ENCODE assay signal across 18 cellular contexts in genomic region chr11:44738791-44739190, GRCh38. TPM values are rescaled to one million over a fixed set of nuclear protein-coding genes. Genes with fewer than 3 reads are reported as not detected.
DNase-seq lines count a peak whose midpoint lies in the region; ATAC-seq, FAIRE-seq and TF ChIP-seq lines count a peak whose summit lies in the region.
"Had no signal": no experiment of that assay in that cellular context is flagged by ENCODE, and none has a peak within 500 bp of the region (broad histone marks: within the 10 kb centered on the region; RNA-seq: fewer than 3 reads in every experiment).

No MANE protein-coding gene starts in this region.

- no peak overlapping the region for H4K5ac ChIP-seq in H1 (ENCODE audit: insufficient read length, low read depth, low read length)

- no peaks in the 10 kb centered on the region for H3K23me2 ChIP-seq in H1 (ENCODE audit: low read depth, low read length)

- H3K23ac ChIP-seq in H1 (ENCODE audit: insufficient read length) = no peak overlapping the region

- H3K27me3 Mint-ChIP-seq in activated CD4-positive, alpha-beta T cell treated with anti-CD3 and anti-CD28 coated beads, Interleukin-2, amount 10 ng/mL, durations not matched to agents 24 days and 14 days = no peaks in the 10 kb centered on the region
- H3K27me3 Mint-ChIP-seq: CD4-positive, alpha-beta T cell had no signal

- H3K4me2 ChIP-seq in H1 (ENCODE audit: insufficient read depth in 1 of 2, low read depth in 2 of 2, low read length in 2 of 2) = no peak overlapping the region
- H3K4me2 ChIP-seq: A549 had no signal

- no peaks in the 10 kb centered on the region for H4K20me1 ChIP-seq in H1 (replicated peaks in 1 of 2; ENCODE audit: control insufficient read depth in 1 of 2, insufficient read depth in 2 of 2, low read length in 2 of 2)

- H3K36me3 Mint-ChIP-seq in activated CD4-positive, alpha-beta T cell treated with anti-CD3 and anti-CD28 coated beads, Interleukin-2, amount 10 ng/mL, durations not matched to agents 24 days and 14 days (ENCODE audit: low read depth) = no peaks in the 10 kb centered on the region

- ATAC-seq in GM21423 (IDR thresholded peaks at IDR 0.05; ENCODE audit: unreplicated experiment) = no peak
- ATAC-seq: A549 had no signal

- H3K4me3 Mint-ChIP-seq in activated CD4-positive, alpha-beta T cell treated with anti-CD3 and anti-CD28 coated beads, Interleukin-2, amount 10 ng/mL, durations not matched to agents 24 days and 14 days = no peak overlapping the region
- H3K4me3 Mint-ChIP-seq: CD4-positive, alpha-beta T cell had no signal

- TF ChIP-seq CTCF in H1 (IDR thresholded peaks at IDR 0.05; ENCODE audit: control extremely low read depth in 1 of 3, insufficient read depth in 1 of 3, low read depth in 1 of 3, low read length in 3 of 3) (no peak), sigmoid colon (IDR thresholded peaks at IDR 0.05) (no peak)

- no peak overlapping the region for H4K8ac ChIP-seq in H1 (ENCODE audit: extremely low read depth, insufficient read depth, low read length)

- peaks cover 4% of the 10 kb centered on the region for H3K4me1 Mint-ChIP-seq in activated CD4-positive, alpha-beta T cell treated with anti-CD3 and anti-CD28 coated beads, Interleukin-2, amount 10 ng/mL, durations not matched to agents 24 days and 14 days

- no peak for TF ChIP-seq RAD21 in H1 (IDR thresholded peaks at IDR 0.05 in 1 of 2, conservative IDR thresholded peaks at IDR 0.05 in 1 of 2; ENCODE audit: low read depth in 2 of 2, low read length in 2 of 2)

- no peaks in the 10 kb centered on the region for H3K79me2 ChIP-seq in H1 (ENCODE audit: control insufficient read depth in 1 of 2, insufficient read depth in 2 of 2, low read length in 2 of 2)

- no peak for FAIRE-seq in H1 (lab: Jason Lieb, UNC)
- FAIRE-seq: A549, D721Med, GM12892, GM18507 had no signal

- no peak overlapping the region for H2BK12ac ChIP-seq in H1 (ENCODE audit: low read depth, low read length)

- POLR2A ChIA-PET in H1 (lab: Charles Lee; ENCODE audit: partially characterized antibody) = interaction anchor here (0.8 to 1.9 kb wide), 2 partner anchors 8 to 13 kb away, joined by 3 to 4 read pairs; no protein-coding TSS in a partner anchor

- no peak overlapping the region for H2BK120ac ChIP-seq in H1 (replicated peaks; ENCODE audit: low read depth, low read length)

- no peak overlapping the region for H3K4ac ChIP-seq in H1 (replicated peaks; ENCODE audit: insufficient read length, low read depth, low read length)

- H3K36me3 ChIP-seq in H1 (ENCODE audit: control insufficient read depth in 2 of 4, insufficient read depth in 4 of 4, low read length in 3 of 4) (no peaks in the 10 kb centered on the region), sigmoid colon (no peaks in the 10 kb centered on the region)
- H3K36me3 ChIP-seq: HAP-1 had no signal

- no peak overlapping the region for H4K91ac ChIP-seq in H1 (replicated peaks; ENCODE audit: insufficient read length, low read length)

- H3K27me3 ChIP-seq in H1 (replicated peaks in 1 of 4; ENCODE audit: control insufficient read depth in 3 of 4, extremely low read depth in 1 of 4, insufficient read depth in 3 of 4, low read length in 3 of 4) (peaks cover 0 to 20% (median 5%) of the 10 kb centered on the region in 4 experiments; a peak in 5 of 7 replicates), sigmoid colon (no peaks in the 10 kb centered on the region)

- CTCF ChIA-PET in H1 (lab: Charles Lee; ENCODE audit: partially characterized antibody) = interaction anchor here (0.7 to 10.3 kb wide), 13 partner anchors 9 to 356 kb away, joined by 3 to 63 read pairs (median 3); no protein-coding TSS in a partner anchor

- intact Hi-C loops in sigmoid colon (cut with DNase I) = no loop called here
- intact Hi-C loops in activated CD4-positive, alpha-beta T cell treated with anti-CD3 and anti-CD28 coated beads, Interleukin-2, amount 10 ng/mL, durations not matched to agents 24 days and 14 days (cut with micrococcal nuclease) = no loop called here

- H3K18ac ChIP-seq in H1 (ENCODE audit: extremely low read depth, low read length) = no peak overlapping the region

- no peak overlapping the region for H3K4me3 ChIP-seq in H1 (ENCODE audit: extremely low read depth in 1 of 4, insufficient read depth in 2 of 4, low read depth in 3 of 4, low read length in 4 of 4)
- no peak overlapping the region for H3K4me3 ChIP-seq in sigmoid colon
- H3K4me3 ChIP-seq: A549, HAP-1 had no signal

- no peak overlapping the region; the same call in 1 of the 2 replicates for H2BK5ac ChIP-seq in H1 (ENCODE audit: low read depth, low read length)

- H3K27ac ChIP-seq in H1 (ENCODE audit: low read depth, low read length) = no peak overlapping the region
- no peak overlapping the region for H3K27ac ChIP-seq in sigmoid colon
- H3K27ac ChIP-seq: 22Rv1, A549, C4-2B had no signal

- no peak for TF ChIP-seq POLR2A in H1 (IDR thresholded peaks at IDR 0.05; ENCODE audit: control extremely low read depth in 1 of 2, low read depth in 2 of 2, low read length in 2 of 2)
- no peak for TF ChIP-seq POLR2A in sigmoid colon (IDR thresholded peaks at IDR 0.05)

- no peak for TF ChIP-seq EP300 in H1 (IDR thresholded peaks at IDR 0.05; ENCODE audit: borderline replicate concordance in 1 of 2, low read depth in 2 of 2, low read length in 2 of 2)
- no peak for TF ChIP-seq EP300 in sigmoid colon (IDR thresholded peaks at IDR 0.05)

- no peak overlapping the region for H3K27ac Mint-ChIP-seq in activated CD4-positive, alpha-beta T cell treated with anti-CD3 and anti-CD28 coated beads, Interleukin-2, amount 10 ng/mL, durations not matched to agents 24 days and 14 days
- H3K27ac Mint-ChIP-seq: CD4-positive, alpha-beta T cell had no signal

- no peaks in the 10 kb centered on the region for H3K9me3 Mint-ChIP-seq in activated CD4-positive, alpha-beta T cell treated with anti-CD3 and anti-CD28 coated beads, Interleukin-2, amount 10 ng/mL, durations not matched to agents 24 days and 14 days
- H3K9me3 Mint-ChIP-seq: CD4-positive, alpha-beta T cell had no signal

- in situ Hi-C loops in G401 (cut with HindIII; ENCODE audit: low sequenced_read_pairs) = no loop called here

- no peak overlapping the region for H3K14ac ChIP-seq in H1 (ENCODE audit: insufficient read length)

- no peaks in the 10 kb centered on the region for H3K9me3 ChIP-seq in H1 (ENCODE audit: insufficient read depth in 2 of 2, low read depth in 1 of 2, low read length in 1 of 2)
- no peaks in the 10 kb centered on the region for H3K9me3 ChIP-seq in sigmoid colon
- H3K9me3 ChIP-seq: A549, Caco-2, HAP-1 had no signal

- H2AFZ ChIP-seq in H1 (ENCODE audit: low read length) = no peak overlapping the region

- no peak overlapping the region for H2AK5ac ChIP-seq in H1 (ENCODE audit: low read depth, low read length)

- H3K56ac ChIP-seq in H1 (replicated peaks; ENCODE audit: insufficient read length, low read depth, low read length) = no peak overlapping the region

- 0 out of 2 replicates have a peak overlapping the region, but pooled peaks have one; percentile 13 for H2BK15ac ChIP-seq in H1 (ENCODE audit: low read length)

- no peak overlapping the region for H3K9ac ChIP-seq in H1 (replicated peaks in 1 of 4; ENCODE audit: extremely low read depth in 1 of 4, low read depth in 3 of 4, low read length in 3 of 4)

- peak; percentile 42 for DNase-seq in NCI-H82 (lab: John Stamatoyannopoulos, UW)
- no peak for DNase-seq in NCI-H82 treated with DMSO at 0.1 percent for 48 hours (lab: John Stamatoyannopoulos, UW; ENCODE audit: unreplicated experiment)
- peak; percentile 56 for DNase-seq in G401 (ENCODE audit: low spot score)
- no peak for DNase-seq in H1 (ENCODE audit: low read depth in 1 of 2, low spot score in 2 of 2)
- DNase-seq in sigmoid colon = peak; percentile 19
- no peak for DNase-seq in activated CD4-positive, alpha-beta T cell treated with anti-CD3 and anti-CD28 coated beads, Interleukin-2, amount 10 ng/mL, durations not matched to agents 24 days and 14 days
- DNase-seq: AML-193; Caco-2; CD4-positive, alpha-beta T cell; GDM1 had no signal

- no peaks in the 10 kb centered on the region for H3K79me1 ChIP-seq in H1 (ENCODE audit: low read depth, low read length)

- H3K4me1 ChIP-seq in H1 (replicated peaks in 1 of 4; ENCODE audit: control insufficient read depth in 3 of 4, insufficient read depth in 4 of 4, low read length in 3 of 4) = peaks cover 15 to 33% (median 25%) of the 10 kb centered on the region in 4 experiments
- H3K4me1 ChIP-seq in sigmoid colon = peaks cover 0 to 78% (median 54%) of the 10 kb centered on the region in 4 donors
- H3K4me1 ChIP-seq: A549, Caco-2 had no signal

- WGBS in H1 (ENCODE audit: extremely low coverage in 1 of 2, insufficient coverage in 1 of 2, insufficient read length in 1 of 2, insufficient replicate concordance in 2 of 2, low coverage in 1 of 2, low lambda C conversion rate in 2 of 2, missing lambda C conversion rate in 1 of 2), 2 experiments = 80% methylated on average over 5 of the region's 5 CpGs; no CpG with 5 or more reads in 1 of the 2 experiments
- 84 to 85% methylated on average over 5 of the region's 5 CpGs for WGBS in sigmoid colon, 2 donors

- 0 out of 2 replicates have a peak overlapping the region, but pooled peaks have one; percentile 73 for H2BK20ac ChIP-seq in H1 (ENCODE audit: low read length)

TF ChIP-seq in H1, 55 proteins besides CTCF, POLR2A, EP300 and RAD21 (continues in another document):
- TF ChIP-seq ZNF274 (IDR thresholded peaks at IDR 0.05; ENCODE audit: borderline replicate concordance, extremely low read depth, low read length) (no peak), RBBP5 (IDR thresholded peaks at IDR 0.05; ENCODE audit: borderline replicate concordance, low read depth, low read length) (no peak), KDM4A (IDR thresholded peaks at IDR 0.05; ENCODE audit: low read depth, low read length, severe bottlenecking) (no peak), NRF1 (IDR thresholded peaks at IDR 0.05; ENCODE audit: low read depth, low read length) (no peak), SP4 (IDR thresholded peaks at IDR 0.05; ENCODE audit: low read length) (no peak), RFX5 (IDR thresholded peaks at IDR 0.05; ENCODE audit: borderline replicate concordance, low read depth, low read length) (no peak), MAFK (IDR thresholded peaks at IDR 0.05; ENCODE audit: low read depth, low read length) (no peak)

RNA-seq across cellular contexts. Expression of gene TSPAN18, which starts 12.0 kb away (rescaled TPM):
- total RNA-seq in G401 (2014; rRNA removed; shearing (Covaris generic)) = 11.6 and 13.3 TPM in 2 replicates
- 8.8 and 10.2 TPM in 2 replicates for total RNA-seq in H1 (2021; fragmentation: NEBNext Ultra II Directional; extraction: Animal tissue kit (Norgen Biotek cat#: 25700))
- polyA plus RNA-seq in H1 (2011; rRNA removed) = 5.2 and 7.0 TPM in 2 replicates
- 2.8 TPM for polyA plus RNA-seq in H1 (2011; cell fraction: cytosol; rRNA removed)
- polyA plus RNA-seq in H1 (2011; cell fraction: nucleus; rRNA removed) = 5.7 TPM
- 9.6 to 10.3 TPM (median 10.0 TPM) in 4 replicates for polyA plus RNA-seq in H1 (2012, experiment 1 of 2)
- polyA plus RNA-seq in H1 (2012, experiment 2 of 2) = 8.6 TPM
- 14.5 TPM for polyA plus RNA-seq in H1 (2013, experiment 1 of 2)
- polyA plus RNA-seq in H1 (2013, experiment 2 of 2) = 15.6 TPM
- 4.0 and 5.8 TPM in 2 replicates for polyA minus RNA-seq in H1 (2011; rRNA and poly(A)+ RNA removed)
- polyA minus RNA-seq in H1 (2011; cell fraction: cytosol; rRNA and poly(A)+ RNA removed) = 2.6 TPM
- polyA minus RNA-seq in H1 (2011; cell fraction: nucleus; rRNA and poly(A)+ RNA removed) = 6.3 TPM
- total RNA-seq in sigmoid colon = 10 to 100 TPM; 13.8 to 75.3 (median 23.0) TPM
- 1 to 10 TPM in 2 of 3 donors, under 1 TPM in 1; 0.23 to 8.0 (median 7.2) TPM for polyA plus RNA-seq in sigmoid colon
- 1.4 and 1.5 TPM in 2 replicates for total RNA-seq in activated CD4-positive, alpha-beta T cell treated with anti-CD3 and anti-CD28 coated beads, Interleukin-2, amount 10 ng/mL, durations not matched to agents 24 days and 14 days

Comparison
In these comparisons a context has a peak if more than half of its experiments do, and no peak if none do; other contexts are left out.
1. DNase-seq: peak in NCI-H82 (single experiment), G401 (single experiment) and sigmoid colon (single experiment); none in NCI-H82 treated with DMSO at 0.1 percent for 48 hours (single experiment), H1 (0 of 2) and activated CD4-positive, alpha-beta T cell treated with anti-CD3 and anti-CD28 coated beads, Interleukin-2, amount 10 ng/mL, durations not matched to agents 24 days and 14 days (single experiment).